Comparison of ENCODE assay signal across 9 cellular contexts in the genomic region with DNA sequence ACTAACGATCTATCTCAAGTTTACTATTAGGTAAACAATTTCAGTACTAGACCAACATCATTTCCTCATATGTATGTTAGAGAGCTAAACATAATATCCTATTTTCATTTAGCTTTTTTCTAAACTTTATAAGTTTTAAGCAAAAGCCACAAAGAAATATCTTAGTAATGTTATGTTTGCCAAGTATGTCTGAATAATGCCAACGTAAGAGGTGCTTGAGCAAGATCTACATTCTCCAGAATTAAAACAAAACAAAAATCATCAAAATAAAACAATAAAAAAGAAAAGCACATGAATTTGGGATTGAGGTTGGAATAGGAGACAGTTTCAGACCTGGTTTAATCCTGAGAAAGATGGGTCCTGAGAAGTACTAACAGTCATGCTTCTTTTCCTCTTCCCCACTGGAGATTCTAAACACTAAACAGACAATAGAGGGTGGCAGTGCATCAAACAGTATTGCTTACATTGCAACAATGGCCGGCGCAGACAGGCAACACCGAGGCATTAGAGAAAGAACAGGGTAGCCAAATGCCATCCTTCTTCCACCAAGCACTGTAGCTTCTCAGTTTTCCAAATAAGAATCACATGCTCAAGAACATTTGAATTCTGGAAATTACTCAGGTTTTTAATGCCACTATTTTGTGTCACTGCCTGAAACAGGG. TPM values are rescaled to one million over a fixed set of nuclear protein-coding genes. Genes with fewer than 3 reads are reported as not detected.
DNase-seq lines count a peak whose midpoint lies in the region; ATAC-seq and TF ChIP-seq lines count a peak whose summit lies in the region.
"Had no signal": no experiment of that assay in that cellular context is flagged by ENCODE, and none has a peak within 500 bp of the region (broad histone marks: within the 10 kb centered on the region; RNA-seq: fewer than 3 reads in every experiment).

No MANE protein-coding gene starts in this region.

- intact Hi-C loops in head of caudate nucleus (cut with DNase I): no loop called here

- H3K27me3 Mint-ChIP-seq in WTC11 (ENCODE audit: low read depth): no peaks in the 10 kb centered on the region

- CTCF ChIA-PET in WTC11 (lab: Charles Lee): interaction anchor here (0.9 to 1.0 kb wide), 2 partner anchors 64 to 942 kb away, joined by 3 read pairs; no protein-coding TSS in a partner anchor

- DNase-seq in EH (ENCODE audit: low read depth): peak; percentile 44
- no peak for DNase-seq in WTC11 (ENCODE audit: low spot score)
- peak in 37 of 42 donors; percentile 12 to 79 (median 45) for DNase-seq in head of caudate nucleus
- DNase-seq in RPMI8226: no peak
- DNase-seq in SW 1271 (lab: John Stamatoyannopoulos, UW): no peak
- DNase-seq in NCI-H1105 treated with DMSO at 0.1 percent for 48 hours (lab: John Stamatoyannopoulos, UW): no peak
- DNase-seq: NCI-H2171 treated with DMSO at 0.1 percent for 48 hours had no signal

- ATAC-seq in WTC11 (no peak), HG02884 (IDR thresholded peaks at IDR 0.05; ENCODE audit: unreplicated experiment) (no peak)

- H3K4me1 ChIP-seq in parathyroid adenoma: peaks cover 22% of the 10 kb centered on the region

- peaks cover 66% of the 10 kb centered on the region for H3K4me1 Mint-ChIP-seq in WTC11

- no peaks in the 10 kb centered on the region for H3K27me3 ChIP-seq in parathyroid adenoma (ENCODE audit: control insufficient read depth, insufficient read depth, low read length)

- no peak overlapping the region for H3K9ac ChIP-seq in parathyroid adenoma

- peaks cover 40% of the 10 kb centered on the region for H3K79me2 ChIP-seq in parathyroid adenoma

- H3K36me3 ChIP-seq in parathyroid adenoma (ENCODE audit: control insufficient read depth, insufficient read depth, low read length): no peaks in the 10 kb centered on the region

- peak overlapping the region; percentile 95 for H3K27ac Mint-ChIP-seq in WTC11

- H3K4me2 ChIP-seq in parathyroid adenoma (ENCODE audit: low read length): no peak overlapping the region

- no peak overlapping the region for H2AFZ ChIP-seq in parathyroid adenoma

- H3K4me3 Mint-ChIP-seq in WTC11: peak overlapping the region; percentile 2; the same call in 1 of the 2 replicates

- POLR2A ChIA-PET in WTC11 (lab: Charles Lee): interaction anchor here (1.8 kb wide), 1 partner anchor 34 kb away, joined by 8 read pairs; the partner anchor contains the start of gene CSNK1A1

- no peaks in the 10 kb centered on the region for H3K9me3 Mint-ChIP-seq in WTC11

- no peaks in the 10 kb centered on the region for H3K9me3 ChIP-seq in parathyroid adenoma (ENCODE audit: control insufficient read depth, low read length)

- TF ChIP-seq CTCF in WTC11 (IDR thresholded peaks at IDR 0.05) (no peak), parathyroid adenoma (IDR thresholded peaks at IDR 0.05) (peak; percentile 17)

- H3K27ac ChIP-seq in parathyroid adenoma: peak overlapping the region; percentile 1

- no peak overlapping the region for H3K4me3 ChIP-seq in parathyroid adenoma (ENCODE audit: low read depth, low read length)

- H3K36me3 Mint-ChIP-seq in WTC11: peaks cover 14% of the 10 kb centered on the region

TF ChIP-seq in WTC11, 78 proteins besides CTCF, POLR2A, EP300 and RAD21:
- no peak for TF ChIP-seq ZBTB43 (CRISPR knock-in tag; IDR thresholded peaks at IDR 0.05)
- no peak for TF ChIP-seq ZNF138 (CRISPR knock-in tag; conservative IDR thresholded peaks at IDR 0.05)
- no peak for TF ChIP-seq ZNF121 (CRISPR knock-in tag; IDR thresholded peaks at IDR 0.05)
- no peak for TF ChIP-seq ESRRA (CRISPR knock-in tag; IDR thresholded peaks at IDR 0.05; ENCODE audit: borderline replicate concordance)
- TF ChIP-seq KAT7 (CRISPR knock-in tag; IDR thresholded peaks at IDR 0.05; ENCODE audit: borderline replicate concordance): no peak
- no peak for TF ChIP-seq ATF1 (CRISPR knock-in tag; IDR thresholded peaks at IDR 0.05)
- TF ChIP-seq, protein P1, sequence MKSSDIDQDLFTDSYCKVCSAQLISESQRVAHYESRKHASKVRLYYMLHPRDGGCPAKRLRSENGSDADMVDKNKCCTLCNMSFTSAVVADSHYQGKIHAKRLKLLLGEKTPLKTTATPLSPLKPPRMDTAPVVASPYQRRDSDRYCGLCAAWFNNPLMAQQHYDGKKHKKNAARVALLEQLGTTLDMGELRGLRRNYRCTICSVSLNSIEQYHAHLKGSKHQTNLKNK (CRISPR knock-in tag; IDR thresholded peaks at IDR 0.05): no peak
- TF ChIP-seq CDX4 (CRISPR knock-in tag; IDR thresholded peaks at IDR 0.05; ENCODE audit: borderline replicate concordance): no peak

RNA-seq across cellular contexts. Expression of gene CSNK1A1, which starts 33.6 kb away (rescaled TPM):
- total RNA-seq in WTC11 (2021): 265 to 276 TPM (median 269 TPM) in 3 replicates

Comparison
In these comparisons a context has a peak if more than half of its experiments do, and no peak if none do; other contexts are left out.
1. DNase-seq: peak in EH (single experiment) and head of caudate nucleus (37 of 42); none in WTC11 (single experiment), RPMI8226 (single experiment), SW 1271 (0 of 2) and NCI-H1105 treated with DMSO at 0.1 percent for 48 hours (single experiment).